In the genomic region with DNA sequence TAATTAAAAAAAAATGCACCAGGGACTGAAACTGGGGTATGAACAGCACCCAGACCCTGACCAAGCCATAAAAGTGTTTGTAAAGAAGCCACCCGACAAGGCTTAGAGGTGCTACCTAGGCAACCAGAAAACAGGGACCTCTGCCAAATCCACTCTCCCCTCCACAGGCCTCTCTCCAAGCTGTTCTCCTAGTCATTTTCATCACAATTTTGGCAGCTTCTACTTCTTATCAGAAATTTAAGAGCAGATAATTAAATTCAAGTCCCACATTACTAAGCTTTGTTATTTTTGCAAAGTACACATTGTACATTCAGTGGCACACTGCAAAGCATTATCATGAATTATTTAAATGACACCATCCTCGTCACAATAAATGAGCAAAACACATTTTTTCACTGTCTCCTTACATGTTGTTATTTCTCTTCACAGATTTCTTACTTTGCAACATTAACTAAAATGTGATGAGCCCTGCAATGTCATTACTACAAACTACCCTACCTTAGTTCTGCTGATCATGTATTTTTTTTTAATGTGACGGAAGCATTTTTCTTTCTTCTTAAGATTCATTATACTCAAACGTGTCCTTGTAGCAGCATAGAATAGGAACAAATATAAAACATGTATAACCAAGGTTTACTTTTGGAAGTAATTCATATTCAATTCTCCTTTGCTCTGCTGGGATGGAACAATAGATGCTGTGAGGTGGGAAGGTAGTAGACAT, we compare ENCODE assay signal across 1 cellular context.
TF ChIP-seq lines count a peak whose summit lies in the region.

No MANE protein-coding gene starts in this region.

TF ChIP-seq in HepG2, 621 proteins besides CTCF, POLR2A, EP300 and RAD21:
- TF ChIP-seq MAFK (conservative IDR thresholded peaks at IDR 0.05 in 1 of 2, IDR thresholded peaks at IDR 0.05 in 1 of 2; ENCODE audit: low read length in 2 of 2) (peak; percentile 19 to 60; a peak in 3 of 4 replicates), ZNF34 (CRISPR knock-in tag; IDR thresholded peaks at IDR 0.05; ENCODE audit: borderline replicate concordance) (no peak), MAFF (IDR thresholded peaks at IDR 0.05; ENCODE audit: low read depth, low read length) (peak; percentile 44; the same call in 1 of the 2 replicates), ZKSCAN8 (CRISPR knock-in tag; IDR thresholded peaks at IDR 0.05; ENCODE audit: borderline replicate concordance) (no peak), SIX4 (CRISPR knock-in tag; IDR thresholded peaks at IDR 0.05) (no peak), ZNF30 (CRISPR knock-in tag; IDR thresholded peaks at IDR 0.05) (no peak), NR2F6 (IDR thresholded peaks at IDR 0.05) (no peak), NR2F6 (CRISPR knock-in tag; IDR thresholded peaks at IDR 0.05) (no peak), ZFY (CRISPR knock-in tag; IDR thresholded peaks at IDR 0.05) (no peak), ZNF101 (CRISPR knock-in tag; IDR thresholded peaks at IDR 0.05; ENCODE audit: borderline replicate concordance, low read depth) (no peak)
- TF ChIP-seq, protein P1, sequence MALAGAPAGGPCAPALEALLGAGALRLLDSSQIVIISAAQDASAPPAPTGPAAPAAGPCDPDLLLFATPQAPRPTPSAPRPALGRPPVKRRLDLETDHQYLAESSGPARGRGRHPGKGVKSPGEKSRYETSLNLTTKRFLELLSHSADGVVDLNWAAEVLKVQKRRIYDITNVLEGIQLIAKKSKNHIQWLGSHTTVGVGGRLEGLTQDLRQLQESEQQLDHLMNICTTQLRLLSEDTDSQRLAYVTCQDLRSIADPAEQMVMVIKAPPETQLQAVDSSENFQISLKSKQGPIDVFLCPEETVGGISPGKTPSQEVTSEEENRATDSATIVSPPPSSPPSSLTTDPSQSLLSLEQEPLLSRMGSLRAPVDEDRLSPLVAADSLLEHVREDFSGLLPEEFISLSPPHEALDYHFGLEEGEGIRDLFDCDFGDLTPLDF (CRISPR knock-in tag; IDR thresholded peaks at IDR 0.05), result no peak
- TF ChIP-seq, protein P2, sequence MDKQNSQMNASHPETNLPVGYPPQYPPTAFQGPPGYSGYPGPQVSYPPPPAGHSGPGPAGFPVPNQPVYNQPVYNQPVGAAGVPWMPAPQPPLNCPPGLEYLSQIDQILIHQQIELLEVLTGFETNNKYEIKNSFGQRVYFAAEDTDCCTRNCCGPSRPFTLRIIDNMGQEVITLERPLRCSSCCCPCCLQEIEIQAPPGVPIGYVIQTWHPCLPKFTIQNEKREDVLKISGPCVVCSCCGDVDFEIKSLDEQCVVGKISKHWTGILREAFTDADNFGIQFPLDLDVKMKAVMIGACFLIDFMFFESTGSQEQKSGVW (CRISPR knock-in tag; IDR thresholded peaks at IDR 0.05; ENCODE audit: borderline replicate concordance), result no peak
- TF ChIP-seq, protein P3, sequence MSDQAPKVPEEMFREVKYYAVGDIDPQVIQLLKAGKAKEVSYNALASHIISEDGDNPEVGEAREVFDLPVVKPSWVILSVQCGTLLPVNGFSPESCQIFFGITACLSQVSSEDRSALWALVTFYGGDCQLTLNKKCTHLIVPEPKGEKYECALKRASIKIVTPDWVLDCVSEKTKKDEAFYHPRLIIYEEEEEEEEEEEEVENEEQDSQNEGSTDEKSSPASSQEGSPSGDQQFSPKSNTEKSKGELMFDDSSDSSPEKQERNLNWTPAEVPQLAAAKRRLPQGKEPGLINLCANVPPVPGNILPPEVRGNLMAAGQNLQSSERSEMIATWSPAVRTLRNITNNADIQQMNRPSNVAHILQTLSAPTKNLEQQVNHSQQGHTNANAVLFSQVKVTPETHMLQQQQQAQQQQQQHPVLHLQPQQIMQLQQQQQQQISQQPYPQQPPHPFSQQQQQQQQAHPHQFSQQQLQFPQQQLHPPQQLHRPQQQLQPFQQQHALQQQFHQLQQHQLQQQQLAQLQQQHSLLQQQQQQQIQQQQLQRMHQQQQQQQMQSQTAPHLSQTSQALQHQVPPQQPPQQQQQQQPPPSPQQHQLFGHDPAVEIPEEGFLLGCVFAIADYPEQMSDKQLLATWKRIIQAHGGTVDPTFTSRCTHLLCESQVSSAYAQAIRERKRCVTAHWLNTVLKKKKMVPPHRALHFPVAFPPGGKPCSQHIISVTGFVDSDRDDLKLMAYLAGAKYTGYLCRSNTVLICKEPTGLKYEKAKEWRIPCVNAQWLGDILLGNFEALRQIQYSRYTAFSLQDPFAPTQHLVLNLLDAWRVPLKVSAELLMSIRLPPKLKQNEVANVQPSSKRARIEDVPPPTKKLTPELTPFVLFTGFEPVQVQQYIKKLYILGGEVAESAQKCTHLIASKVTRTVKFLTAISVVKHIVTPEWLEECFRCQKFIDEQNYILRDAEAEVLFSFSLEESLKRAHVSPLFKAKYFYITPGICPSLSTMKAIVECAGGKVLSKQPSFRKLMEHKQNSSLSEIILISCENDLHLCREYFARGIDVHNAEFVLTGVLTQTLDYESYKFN (CRISPR knock-in tag; conservative IDR thresholded peaks at IDR 0.05), result no peak
TF ChIP-seq in HepG2: peak in this region for 2.
